Comparison of ENCODE assay signal across 20 cellular contexts in genomic region chr16:17557480-17557879, GRCh38.
"Had no signal": no experiment of that assay in that cellular context is flagged by ENCODE, and none has a peak within 500 bp of the region (broad histone marks: within the 10 kb centered on the region; RNA-seq: fewer than 3 reads in every experiment).

No MANE protein-coding gene starts in this region.

- H3K4me1 ChIP-seq: lower lobe of right lung, neural progenitor cell, sigmoid colon had no signal

- H3K36me3 ChIP-seq: lower lobe of right lung, neural progenitor cell, sigmoid colon had no signal

- H3K9me3 ChIP-seq: lower lobe of right lung, sigmoid colon had no signal

- H3K36me3 Mint-ChIP-seq: brain, naive B cell, neural progenitor cell, WTC11 had no signal

- H3K4me3 Mint-ChIP-seq: brain, naive B cell, neural progenitor cell, WTC11 had no signal

- ATAC-seq: left lobe of liver, lower lobe of right lung, WTC11 had no signal

- H3K9me3 Mint-ChIP-seq: brain, naive B cell, neural progenitor cell, WTC11 had no signal

- H3K27me3 ChIP-seq: neural progenitor cell had no signal

- H3K27ac Mint-ChIP-seq: brain, neural progenitor cell, WTC11 had no signal

- DNase-seq: activated naive CD4-positive, alpha-beta T cell treated with Interleukin-2 at 50 U/mL for 16 hours; activated T-cell treated with anti-CD3 and anti-CD28 coated beads, Interleukin-2, amount 50 U/mL, for 1 hour; anterior cingulate cortex; effector CD4-positive, alpha-beta T cell; erythroblast; foreskin fibroblast; kidney; lower lobe of right lung; mesendoderm; naive B cell; retina; sigmoid colon; stimulated activated CD4-positive, alpha-beta T cell treated with anti-CD3 and anti-CD28 coated beads, Interleukin-2, amount 100 ng/mL, for 48 hours; stimulated activated CD8-positive, alpha-beta memory T cell treated with anti-CD3 and anti-CD28 coated beads, Interleukin-4, amount 100 ng/mL, for 48 hours; stimulated activated naive CD4-positive, alpha-beta T cell; T1000 had no signal

- H3K4me3 ChIP-seq: lower lobe of right lung, neural progenitor cell, sigmoid colon had no signal

- H3K27ac ChIP-seq: lower lobe of right lung, neural progenitor cell, sigmoid colon had no signal
